ENCODE assay signal across 8 cellular contexts in the genomic region with DNA sequence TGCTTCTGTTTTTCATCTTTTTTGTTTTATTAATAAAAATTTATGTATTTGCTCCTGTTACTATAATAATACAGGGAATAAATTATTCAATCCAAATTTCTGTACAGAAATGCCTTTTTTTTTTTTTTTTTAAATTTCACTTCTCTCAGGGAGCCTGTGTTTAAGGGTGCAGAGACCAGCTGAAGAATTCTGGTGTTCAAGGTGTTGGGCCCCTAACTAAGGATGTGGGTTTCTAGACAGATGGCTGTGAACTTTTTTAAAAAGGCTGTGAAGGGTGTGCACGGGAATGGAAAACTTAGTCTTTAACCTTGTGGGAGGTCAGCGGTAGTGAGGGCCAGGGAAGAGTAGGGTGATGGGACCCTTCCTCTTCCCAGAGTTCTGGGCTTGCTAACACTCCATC. TPM values are rescaled to one million over a fixed set of nuclear protein-coding genes. Genes with fewer than 3 reads are reported as not detected.
DNase-seq lines count a peak whose midpoint lies in the region; ATAC-seq and TF ChIP-seq lines count a peak whose summit lies in the region.
"Had no signal": no experiment of that assay in that cellular context is flagged by ENCODE, and none has a peak within 500 bp of the region (broad histone marks: within the 10 kb centered on the region; RNA-seq: fewer than 3 reads in every experiment).

No MANE protein-coding gene starts in this region.

- no peak overlapping the region for H3T11ph ChIP-seq in H9 (ENCODE audit: low read length)

- H2BK120ac ChIP-seq in H9 (ENCODE audit: low read depth, low read length, poor library complexity, severe bottlenecking): no peak overlapping the region

- H3K27ac Mint-ChIP-seq in H9: peak overlapping the region in 2 of 3 experiments; percentile 73 to 94; a peak in 3 of 7 replicates
- peak overlapping the region; percentile 65 to 84 for H3K27ac Mint-ChIP-seq in T-cell
- H3K27ac Mint-ChIP-seq in glutamatergic neuron (ENCODE audit: unreplicated experiment): peak overlapping the region; percentile 93
- H3K27ac Mint-ChIP-seq: dendritic cell treated with granulocyte-macrophage colony-stimulating factor and Interleukin-4, amounts not matched to agents 40 ng/mL and 50 ng/mL, for 4 days had no signal

- H3K36me3 ChIP-seq in skeletal muscle tissue (ENCODE audit: control insufficient read depth in 3 of 3, insufficient read depth in 3 of 3, low read length in 3 of 3): peaks cover 21 to 33% (median 23%) of the 10 kb centered on the region in 3 donors

- DNase-seq in H9 (no peak), T-cell (no peak), glutamatergic neuron (no peak), SKM-1 (lab: John Stamatoyannopoulos, UW; ENCODE audit: unreplicated experiment) (no peak), DMS114 treated with DMSO at 0.1 percent for 48 hours (lab: John Stamatoyannopoulos, UW; ENCODE audit: unreplicated experiment) (no peak), ureter (ENCODE audit: low spot score) (no peak)

- POLR2A ChIA-PET in T-cell (lab: Charles Lee): interaction anchor here (0.5 to 0.6 kb wide), 3 partner anchors 12 to 390 kb away, joined by 3 to 7 read pairs (median 3); a partner anchor contains a TSS

- H3K4me3 Mint-ChIP-seq in H9 (peak overlapping the region in 1 of 2 experiments; percentile 90; a peak in 1 of 5 replicates), T-cell (peak overlapping the region; percentile 79 to 82 (median 81)), glutamatergic neuron (ENCODE audit: unreplicated experiment) (peak overlapping the region; percentile 90)
- H3K4me3 Mint-ChIP-seq: dendritic cell treated with granulocyte-macrophage colony-stimulating factor and Interleukin-4, amounts not matched to agents 40 ng/mL and 50 ng/mL, for 4 days had no signal

- no peak overlapping the region for H2BK12ac ChIP-seq in H9 (ENCODE audit: insufficient read length, low read depth, low read length)

- H3K79me1 ChIP-seq in H9 (ENCODE audit: insufficient read depth, low read depth, low read length, poor library complexity, severe bottlenecking): no peaks in the 10 kb centered on the region

- peak overlapping the region; percentile 89 for H3K4me2 ChIP-seq in H9 (ENCODE audit: insufficient read depth, insufficient read length, low read length)

- no peaks in the 10 kb centered on the region; a peak in 1 of 5 replicates for H3K9me3 Mint-ChIP-seq in H9
- no peaks in the 10 kb centered on the region for H3K9me3 Mint-ChIP-seq in T-cell
- H3K9me3 Mint-ChIP-seq in glutamatergic neuron (ENCODE audit: unreplicated experiment): peaks cover 24% of the 10 kb centered on the region
- H3K9me3 Mint-ChIP-seq: dendritic cell treated with granulocyte-macrophage colony-stimulating factor and Interleukin-4, amounts not matched to agents 40 ng/mL and 50 ng/mL, for 4 days had no signal

- no peak overlapping the region for H3K27ac ChIP-seq in H9 (ENCODE audit: insufficient read length, low read depth, low read length)
- peak overlapping the region; percentile 28 for H3K27ac ChIP-seq in skeletal muscle tissue (ENCODE audit: low read depth, low read length)

- CTCF ChIA-PET in T-cell (lab: Charles Lee): interaction anchor here (0.5 to 1.5 kb wide), 4 partner anchors 19 to 234 kb away, joined by 3 to 6 read pairs (median 4); a partner anchor contains a TSS

- H3K27me3 Mint-ChIP-seq in H9 (ENCODE audit: low read depth): no peaks in the 10 kb centered on the region
- H3K27me3 Mint-ChIP-seq in T-cell: no peaks in the 10 kb centered on the region
- peaks cover 15% of the 10 kb centered on the region for H3K27me3 Mint-ChIP-seq in glutamatergic neuron (ENCODE audit: unreplicated experiment)

- H3K9me3 ChIP-seq in H9 (ENCODE audit: control insufficient read depth, low read depth, low read length): no peaks in the 10 kb centered on the region
- no peaks in the 10 kb centered on the region for H3K9me3 ChIP-seq in skeletal muscle tissue (ENCODE audit: control insufficient read depth in 3 of 3, low read length in 3 of 3)

- H2BK15ac ChIP-seq in H9 (ENCODE audit: low read depth, low read length): no peak overlapping the region

- H3K36me3 Mint-ChIP-seq in H9 (ENCODE audit: insufficient read depth in 1 of 3, low read depth in 3 of 3) (peaks cover 12 to 59% (median 40%) of the 10 kb centered on the region in 3 experiments), T-cell (peaks cover 34% of the 10 kb centered on the region), glutamatergic neuron (ENCODE audit: unreplicated experiment) (peaks cover 13% of the 10 kb centered on the region)

- no CpG with 5 or more reads among the region's 2 CpGs for WGBS in H9 (ENCODE audit: extremely low coverage, insufficient read length, low lambda C conversion rate)

- no peak overlapping the region for H4K5ac ChIP-seq in H9 (ENCODE audit: insufficient read length, low read depth, low read length)

- no peak overlapping the region for H3K56ac ChIP-seq in H9 (ENCODE audit: insufficient read length, low read depth, low read length)

- peaks cover 14% of the 10 kb centered on the region for H3K23me2 ChIP-seq in H9 (ENCODE audit: insufficient read length, low read depth, low read length, poor library complexity, severe bottlenecking)

- H3K4ac ChIP-seq in H9 (ENCODE audit: low read depth, low read length): no peak overlapping the region

- no peak for TF ChIP-seq CTCF in H9 (conservative IDR thresholded peaks at IDR 0.05)
- TF ChIP-seq CTCF in glutamatergic neuron (IDR thresholded peaks at IDR 0.05; ENCODE audit: partially characterized antibody, unreplicated experiment): no peak

- no peaks in the 10 kb centered on the region for H4K20me1 ChIP-seq in H9 (ENCODE audit: control insufficient read depth, insufficient read depth, insufficient read length)

- H4K91ac ChIP-seq in H9 (ENCODE audit: insufficient read length, low read depth, low read length): no peak overlapping the region

- H3K4me3 ChIP-seq in skeletal muscle tissue (ENCODE audit: low read length in 3 of 3): no peak overlapping the region

- H4K8ac ChIP-seq in H9 (replicated peaks; ENCODE audit: insufficient read length, low read depth, low read length): no peak overlapping the region

- no peaks in the 10 kb centered on the region for H3K27me3 ChIP-seq in H9 (ENCODE audit: insufficient read depth, low read length)
- peaks cover 16 to 21% (median 20%) of the 10 kb centered on the region in 3 donors for H3K27me3 ChIP-seq in skeletal muscle tissue (ENCODE audit: control insufficient read depth in 3 of 3, insufficient read depth in 3 of 3, low read length in 3 of 3)

- no peak overlapping the region for H2BK20ac ChIP-seq in H9 (ENCODE audit: low read depth, low read length, poor library complexity, severe bottlenecking)

- no peak overlapping the region for H3K9ac ChIP-seq in H9 (ENCODE audit: extremely low read depth, insufficient read length, low read length)
- no peak overlapping the region for H3K9ac ChIP-seq in skeletal muscle tissue (ENCODE audit: low read depth in 1 of 3, low read length in 3 of 3)

- no peak overlapping the region for H2AK5ac ChIP-seq in H9 (ENCODE audit: insufficient read length, low read length)

- peak in 3 of 4 experiments; percentile 27 to 63 (median 32) for ATAC-seq in T-cell (replicated peaks in 1 of 4)

- H2BK5ac ChIP-seq in H9 (ENCODE audit: insufficient read length, low read length): no peak overlapping the region

- H3K4me1 Mint-ChIP-seq in H9: peaks cover 19 to 22% of the 10 kb centered on the region in 2 experiments
- peaks cover 26 to 42% (median 34%) of the 10 kb centered on the region in 3 donors for H3K4me1 Mint-ChIP-seq in T-cell
- H3K4me1 Mint-ChIP-seq in glutamatergic neuron (ENCODE audit: low read depth, unreplicated experiment): peaks cover 36% of the 10 kb centered on the region

- H2AFZ ChIP-seq in H9 (ENCODE audit: low read length): no peak overlapping the region

- H3K79me2 ChIP-seq in H9 (ENCODE audit: insufficient read depth, low read length): no peaks in the 10 kb centered on the region

- H3K4me1 ChIP-seq in H9 (ENCODE audit: insufficient read depth, low read length) (peaks cover 3% of the 10 kb centered on the region), skeletal muscle tissue (ENCODE audit: control insufficient read depth in 3 of 3, insufficient read depth in 3 of 3, low read length in 3 of 3) (peaks cover 11 to 20% (median 14%) of the 10 kb centered on the region in 3 donors)

- H3K23ac ChIP-seq in H9 (ENCODE audit: insufficient read length, low read depth, low read length): no peak overlapping the region

- no peak overlapping the region for H3K18ac ChIP-seq in H9 (ENCODE audit: insufficient read length, low read depth, low read length)

- no peak overlapping the region for H3K14ac ChIP-seq in H9 (ENCODE audit: insufficient read depth, low read length)

RNA-seq across cellular contexts. Expression of a gene that starts 1.3 kb away (rescaled TPM):
- total RNA-seq in H9 (2021): 65.2 and 67.5 TPM in 2 replicates
- total RNA-seq in T-cell: 10 to 100 TPM; 27.1 to 37.2 (median 30.4) TPM
- total RNA-seq in glutamatergic neuron (ENCODE audit: unreplicated experiment): 99.6 TPM
- total RNA-seq in skeletal muscle tissue: 7.8 TPM
- 40.0 TPM for total RNA-seq in ureter

RNA-seq across cellular contexts. Expression of a gene that starts 7.9 kb away (rescaled TPM):
- total RNA-seq in H9 (2021) (22.6 and 24.4 TPM in 2 replicates), T-cell (1 to 10 TPM in 1 of 5 donors, under 1 TPM in 4; 0.67 to 1.4 (median 0.84) TPM), glutamatergic neuron (ENCODE audit: unreplicated experiment) (80.2 TPM), skeletal muscle tissue (23.0 TPM), ureter (41.5 TPM)

RNA-seq across cellular contexts. Expression of a gene that starts 12.3 kb away (rescaled TPM):
- total RNA-seq in H9 (2021) (37.1 and 40.7 TPM in 2 replicates), T-cell (10 to 100 TPM; 21.7 to 30.9 (median 27.9) TPM), glutamatergic neuron (ENCODE audit: unreplicated experiment) (27.5 TPM), skeletal muscle tissue (5.7 TPM), ureter (48.0 TPM)

RNA-seq across cellular contexts. Expression of a gene that starts 29.7 kb away (rescaled TPM):
- total RNA-seq in H9 (2021): 2.3 and 2.6 TPM in 2 replicates
- under 1 TPM in 3 of 5 donors, not detected in 2; 0.16 to 0.54 (median 0.26) TPM for total RNA-seq in T-cell
- total RNA-seq in glutamatergic neuron (ENCODE audit: unreplicated experiment): 83.9 TPM
- total RNA-seq in skeletal muscle tissue: 3.1 TPM
- 3.3 TPM for total RNA-seq in ureter

RNA-seq across cellular contexts. Expression of a gene that starts 53.5 kb away (rescaled TPM):
- total RNA-seq in H9 (2021): 17.7 and 18.5 TPM in 2 replicates
- 1 to 10 TPM in 2 of 5 donors, under 1 TPM in 3; 0.83 to 1.8 (median 0.92) TPM for total RNA-seq in T-cell
- 314 TPM for total RNA-seq in glutamatergic neuron (ENCODE audit: unreplicated experiment)
- under 0.01 TPM for total RNA-seq in skeletal muscle tissue
- total RNA-seq in ureter: 0.99 TPM
